Comparison of ENCODE assay signal across 8 cellular contexts in genomic region chr1:209627349-209628196, GRCh38. TPM values are rescaled to one million over a fixed set of nuclear protein-coding genes. Genes with fewer than 3 reads are reported as not detected.
DNase-seq lines count a peak whose midpoint lies in the region; ATAC-seq and TF ChIP-seq lines count a peak whose summit lies in the region.

No MANE protein-coding gene starts in this region.

- no peaks in the 10 kb centered on the region for H3K36me3 ChIP-seq in cardiac muscle cell
- no peaks in the 10 kb centered on the region for H3K36me3 ChIP-seq in psoas muscle (ENCODE audit: insufficient read depth in 1 of 2, low read depth in 1 of 2)
- H3K36me3 ChIP-seq in aorta (ENCODE audit: control insufficient read depth in 1 of 2, insufficient read depth in 2 of 2, low read length in 1 of 2): no peaks in the 10 kb centered on the region

- H3K27me3 ChIP-seq in cardiac muscle cell (no peaks in the 10 kb centered on the region), psoas muscle (ENCODE audit: insufficient read depth in 3 of 3, low read length in 2 of 3) (no peaks in the 10 kb centered on the region), aorta (ENCODE audit: control insufficient read depth in 1 of 2, insufficient read depth in 2 of 2, low read length in 1 of 2) (no peaks in the 10 kb centered on the region)

- CTCF ChIA-PET in GM10248 (lab: Yijun Ruan, JAX): interaction anchor here (0.6 to 10.3 kb wide), 23 partner anchors 8 to 131 kb away, joined by 3 to 144 read pairs (median 4); partner anchors contain the start of gene CAMK1G

- WGBS in psoas muscle, 3 donors: 22 to 25% (median 22%) methylated on average over 29 of the region's 29 CpGs
- WGBS in aorta, 2 donors: 48% methylated on average over 28 to 29 of the region's 29 CpGs

- no peak overlapping the region for H3K4me3 Mint-ChIP-seq in activated naive CD8-positive, alpha-beta T cell treated with anti-CD3 and anti-CD28 coated beads for 36 hours

- no peaks in the 10 kb centered on the region for H3K36me3 Mint-ChIP-seq in activated naive CD8-positive, alpha-beta T cell treated with anti-CD3 and anti-CD28 coated beads for 36 hours

- POLR2A ChIA-PET in GM10248 (lab: Yijun Ruan, JAX): no interaction called here

- ATAC-seq in psoas muscle (peak; percentile 67 to 76 (median 72)), aorta (ENCODE audit: low FRiP score) (peak; percentile 79)

- H3K4me1 Mint-ChIP-seq in activated naive CD8-positive, alpha-beta T cell treated with anti-CD3 and anti-CD28 coated beads for 36 hours: peaks cover 5% of the 10 kb centered on the region

- no peak overlapping the region for H3K27ac Mint-ChIP-seq in activated naive CD8-positive, alpha-beta T cell treated with anti-CD3 and anti-CD28 coated beads for 36 hours

- no peaks in the 10 kb centered on the region for H3K9me3 Mint-ChIP-seq in activated naive CD8-positive, alpha-beta T cell treated with anti-CD3 and anti-CD28 coated beads for 36 hours

- H3K27ac ChIP-seq in cardiac muscle cell: no peak overlapping the region
- peak overlapping the region; percentile 96 for H3K27ac ChIP-seq in psoas muscle
- no peak overlapping the region for H3K27ac ChIP-seq in aorta (ENCODE audit: low read depth in 1 of 2, low read length in 2 of 2)

- TF ChIP-seq CTCF in GM10248 (IDR thresholded peaks at IDR 0.05; ENCODE audit: control extremely low read depth, extremely low read depth, low read depth, missing control alignments): peak; percentile 99
- peak; percentile 98 for TF ChIP-seq CTCF in cardiac muscle cell (IDR thresholded peaks at IDR 0.05; ENCODE audit: low read depth, low read length)
- peak; percentile 97 for TF ChIP-seq CTCF in psoas muscle (IDR thresholded peaks at IDR 0.05)

- H3K4me1 ChIP-seq in cardiac muscle cell (ENCODE audit: low read depth): peaks cover 22% of the 10 kb centered on the region
- H3K4me1 ChIP-seq in psoas muscle: peaks cover 43% of the 10 kb centered on the region
- H3K4me1 ChIP-seq in aorta (ENCODE audit: control insufficient read depth in 1 of 2, insufficient read depth in 2 of 2, low read length in 2 of 2): no peaks in the 10 kb centered on the region

- H3K9me3 ChIP-seq in cardiac muscle cell (ENCODE audit: low read depth): no peaks in the 10 kb centered on the region
- no peaks in the 10 kb centered on the region for H3K9me3 ChIP-seq in psoas muscle
- H3K9me3 ChIP-seq in aorta (ENCODE audit: control insufficient read depth, low read length): no peaks in the 10 kb centered on the region

- intact Hi-C loops in psoas muscle (cut with DNase I): loop anchor here (2.0 to 5.0 kb wide), 4 partner anchors 25 to 120 kb away; no protein-coding TSS in a partner anchor
- intact Hi-C loops in aorta (cut with DNase I): loop anchor here (2.0 to 5.0 kb wide), 2 partner anchors 51 to 120 kb away; no protein-coding TSS in a partner anchor

- H3K4me3 ChIP-seq in cardiac muscle cell (no peak overlapping the region), psoas muscle (peak overlapping the region; percentile 60), aorta (ENCODE audit: low read length in 2 of 2) (no peak overlapping the region)

- DNase-seq in GM10248 (ENCODE audit: extremely low spot score) (peak; percentile 86), HCEC 1CT (peak; percentile 62), NAMALWA (ENCODE audit: low spot score) (peak; percentile 79), SKM-1 treated with dmso at 0.1 percent for 144 hours (lab: John Stamatoyannopoulos, UW; ENCODE audit: unreplicated experiment) (peak; percentile 54), cardiac muscle cell (ENCODE audit: low read depth in 1 of 2, low spot score in 1 of 2) (peak; percentile 79 to 87), psoas muscle (peak; percentile 80 to 91), aorta (peak; percentile 85 to 91)
- DNase-seq in activated naive CD8-positive, alpha-beta T cell treated with anti-CD3 and anti-CD28 coated beads for 36 hours: peak; percentile 84

- H3K27me3 Mint-ChIP-seq in activated naive CD8-positive, alpha-beta T cell treated with anti-CD3 and anti-CD28 coated beads for 36 hours: no peaks in the 10 kb centered on the region

RNA-seq across cellular contexts. Expression of gene LAMB3, which starts 24.7 kb away (rescaled TPM):
- total RNA-seq in activated naive CD8-positive, alpha-beta T cell treated with anti-CD3 and anti-CD28 coated beads for 36 hours: under 1 TPM; 0.88 to 0.89 TPM
- 0.48 and 0.70 TPM in 2 replicates for total RNA-seq in cardiac muscle cell
- polyA plus RNA-seq in cardiac muscle cell: 0.21 TPM in 1 of 2 replicates, not detected in the other
- total RNA-seq in psoas muscle: 1 to 10 TPM in 3 of 4 donors, under 1 TPM in 1; 0.88 to 2.7 (median 1.8) TPM
- polyA plus RNA-seq in psoas muscle: 1 to 10 TPM in 2 of 3 donors, under 1 TPM in 1; 0.98 to 2.6 (median 2.0) TPM
- 1 to 10 TPM in 1 of 2 donors, under 1 TPM in 1; 0.84 to 3.9 TPM for total RNA-seq in aorta
- polyA plus RNA-seq in aorta: 1 to 10 TPM; 5.2 to 5.4 TPM

RNA-seq across cellular contexts. Expression of gene CAMK1G, which starts 44.1 kb away (rescaled TPM):
- not detected for total RNA-seq in activated naive CD8-positive, alpha-beta T cell treated with anti-CD3 and anti-CD28 coated beads for 36 hours
- total RNA-seq in cardiac muscle cell (5.4 and 8.5 TPM in 2 replicates), psoas muscle (under 1 TPM in 2 of 4 donors, not detected in 2; 0.42 to 0.50 TPM), aorta (under 1 TPM in 1 of 2 donors, not detected in 1; 0.72 TPM)
- polyA plus RNA-seq in cardiac muscle cell (5.0 and 8.7 TPM in 2 replicates), psoas muscle (1 to 10 TPM in 1 of 3 donors, under 1 TPM in 1, not detected in 1; 0.04 to 1.4 TPM), aorta (under 1 TPM in 1 of 2 donors, not detected in 1; 0.63 TPM)

RNA-seq across cellular contexts. Expression of gene G0S2, which starts 47.6 kb away (rescaled TPM):
- total RNA-seq in activated naive CD8-positive, alpha-beta T cell treated with anti-CD3 and anti-CD28 coated beads for 36 hours: 10 to 100 TPM; 11.4 to 13.1 TPM
- total RNA-seq in cardiac muscle cell (47.5 and 73.5 TPM in 2 replicates), psoas muscle (100 to 1,000 TPM in 2 of 4 donors, 10 to 100 TPM in 2; 50.0 to 468 (median 92.8) TPM), aorta (10 to 100 TPM; 21.3 to 24.9 TPM)
- polyA plus RNA-seq in cardiac muscle cell (40.0 and 45.9 TPM in 2 replicates), psoas muscle (100 to 1,000 TPM in 1 of 3 donors, 10 to 100 TPM in 2; 49.9 to 561 (median 89.0) TPM), aorta (10 to 100 TPM; 16.3 to 20.3 TPM)
